Comparison of ENCODE assay signal across 1 cellular context in genomic region chr14:90536092-90536491, GRCh38.
TF ChIP-seq lines count a peak whose summit lies in the region.

No MANE protein-coding gene starts in this region.

TF ChIP-seq in H1, 55 proteins besides CTCF, POLR2A, EP300 and RAD21 (continued from another document):
- TF ChIP-seq BRCA1 (IDR thresholded peaks at IDR 0.05; ENCODE audit: low read depth, low read length) (no peak), CREB1 (IDR thresholded peaks at IDR 0.05) (no peak), TBP (IDR thresholded peaks at IDR 0.05; ENCODE audit: low read depth, low read length) (no peak), HDAC2 (IDR thresholded peaks at IDR 0.05; ENCODE audit: borderline replicate concordance in 1 of 2, low read depth in 2 of 2, low read length in 2 of 2) (no peak), CEBPB (IDR thresholded peaks at IDR 0.05; ENCODE audit: low read depth, low read length) (no peak), NRF1 (IDR thresholded peaks at IDR 0.05; ENCODE audit: low read depth, low read length) (no peak)
TF ChIP-seq in H1: peak in this region for 0.
